ENCODE assay signal across 8 cellular contexts in genomic region chr10:124035928-124036558, GRCh38. TPM values are rescaled to one million over a fixed set of nuclear protein-coding genes. Genes with fewer than 3 reads are reported as not detected.
A peak's percentile ranks its signal among the peaks of the same experiment; 100 is the strongest.
DNase-seq lines count a peak whose midpoint lies in the region; ATAC-seq and TF ChIP-seq lines count a peak whose summit lies in the region.

No MANE protein-coding gene starts in this region.

- no peaks in the 10 kb centered on the region for H3K9me3 ChIP-seq in KOPT-K1 (ENCODE audit: insufficient read depth, low read length, poor library complexity, severe bottlenecking)

- H3K36me3 Mint-ChIP-seq in activated T-cell treated with anti-CD3 and anti-CD28 coated beads, Interleukin-2, amount 50 U/mL, for 72 hours (ENCODE audit: insufficient read depth in 2 of 2) = no peaks in the 10 kb centered on the region
- peaks cover 6% of the 10 kb centered on the region for H3K36me3 Mint-ChIP-seq in nephron progenitor cell (ENCODE audit: low read depth)

- H3K4me3 Mint-ChIP-seq in activated T-cell treated with anti-CD3 and anti-CD28 coated beads, Interleukin-2, amount 50 U/mL, for 72 hours = peak overlapping the region; percentile 27 to 62
- no peak overlapping the region for H3K4me3 Mint-ChIP-seq in nephron progenitor cell

- peak; percentile 98 for ATAC-seq in GM21737 (IDR thresholded peaks at IDR 0.05; ENCODE audit: unreplicated experiment)
- ATAC-seq in activated T-cell treated with anti-CD3 and anti-CD28 coated beads, Interleukin-2, amount 50 U/mL, for 72 hours (replicated peaks in 1 of 2) = peak; percentile 90 to 97

- DNase-seq in NCI-H1417 (lab: John Stamatoyannopoulos, UW) = peak in 2 of 3 experiments; percentile 5 to 37
- DNase-seq in NCI-H1417 treated with DMSO at 0.1 percent for 48 hours (lab: John Stamatoyannopoulos, UW) = no peak
- peak; percentile 51 to 62 for DNase-seq in activated T-cell treated with anti-CD3 and anti-CD28 coated beads, Interleukin-2, amount 50 U/mL, for 72 hours
- peak; percentile 39 for DNase-seq in nephron progenitor cell
- DNase-seq in NCI-H1105 (lab: John Stamatoyannopoulos, UW) = no peak
- DNase-seq in cortex of kidney (lab: John Stamatoyannopoulos, UW) = no peak

- TF ChIP-seq CTCF in nephron progenitor cell (IDR thresholded peaks at IDR 0.05) = no peak

- H3K27me3 Mint-ChIP-seq in activated T-cell treated with anti-CD3 and anti-CD28 coated beads, Interleukin-2, amount 50 U/mL, for 72 hours (ENCODE audit: low read depth) = no peaks in the 10 kb centered on the region
- H3K27me3 Mint-ChIP-seq in nephron progenitor cell (ENCODE audit: low read depth, poor library complexity) = peaks cover 5% of the 10 kb centered on the region

- H3K4me1 Mint-ChIP-seq in activated T-cell treated with anti-CD3 and anti-CD28 coated beads, Interleukin-2, amount 50 U/mL, for 72 hours (ENCODE audit: low read depth) = peaks cover 19% of the 10 kb centered on the region
- H3K4me1 Mint-ChIP-seq in nephron progenitor cell = peaks cover 18% of the 10 kb centered on the region

- no peaks in the 10 kb centered on the region for H3K9me3 Mint-ChIP-seq in activated T-cell treated with anti-CD3 and anti-CD28 coated beads, Interleukin-2, amount 50 U/mL, for 72 hours
- H3K9me3 Mint-ChIP-seq in nephron progenitor cell = no peaks in the 10 kb centered on the region

- peak overlapping the region; percentile 10 for H3K27ac ChIP-seq in KOPT-K1 (ENCODE audit: low read depth, low read length, poor library complexity, severe bottlenecking)

- H3K27ac Mint-ChIP-seq in activated T-cell treated with anti-CD3 and anti-CD28 coated beads, Interleukin-2, amount 50 U/mL, for 72 hours = peak overlapping the region; percentile 0
- H3K27ac Mint-ChIP-seq in nephron progenitor cell = no peak overlapping the region

- no peaks in the 10 kb centered on the region for H3K36me3 ChIP-seq in KOPT-K1 (ENCODE audit: insufficient read depth, low read length)

RNA-seq across cellular contexts. Expression of gene CHST15, which starts 57.4 kb away (rescaled TPM):
- total RNA-seq in activated T-cell treated with anti-CD3 and anti-CD28 coated beads, Interleukin-2, amount 50 U/mL, for 72 hours = 1 to 10 TPM in 1 of 2 donors, under 1 TPM in 1; 0.38 to 2.4 TPM

Comparison
In these comparisons a context has a peak if more than half of its experiments do, and no peak if none do; other contexts are left out.
1. DNase-seq: peak in NCI-H1417 (2 of 3), activated T-cell treated with anti-CD3 and anti-CD28 coated beads, Interleukin-2, amount 50 U/mL, for 72 hours (2 of 2) and nephron progenitor cell (single experiment); none in NCI-H1417 treated with DMSO at 0.1 percent for 48 hours (single experiment), NCI-H1105 (single experiment) and cortex of kidney (single experiment).